In genomic region chr3:119809249-119810017, GRCh38 we compare ENCODE assay signal across 8 cellular contexts. TPM values are rescaled to one million over a fixed set of nuclear protein-coding genes. Genes with fewer than 3 reads are reported as not detected.
A peak's percentile ranks its signal among the peaks of the same experiment; 100 is the strongest.
DNase-seq lines count a peak whose midpoint lies in the region; ATAC-seq lines count a peak whose summit lies in the region.

No MANE protein-coding gene starts in this region.

- no peaks in the 10 kb centered on the region for H3K36me3 ChIP-seq in muscle layer of colon (ENCODE audit: insufficient read depth, low read length)

- DNase-seq in activated CD4-positive, alpha-beta T cell treated with anti-CD3 and anti-CD28 coated beads for 48 hours: peak; percentile 30
- no peak for DNase-seq in activated CD4-positive, alpha-beta T cell treated with anti-CD3 and anti-CD28 coated beads for 1 hour
- peak; percentile 17 for DNase-seq in activated naive CD8-positive, alpha-beta T cell treated with anti-CD3 and anti-CD28 coated beads for 36 hours
- DNase-seq in DMS114 treated with DMSO at 0.1 percent for 48 hours (lab: John Stamatoyannopoulos, UW; ENCODE audit: unreplicated experiment) (no peak), NCI-H2081 (lab: John Stamatoyannopoulos, UW) (no peak), NCI-H1930 (lab: John Stamatoyannopoulos, UW) (no peak)

- H3K27ac Mint-ChIP-seq in activated naive CD8-positive, alpha-beta T cell treated with anti-CD3 and anti-CD28 coated beads for 36 hours: peak overlapping the region; percentile 83

- H3K4me1 Mint-ChIP-seq in activated naive CD8-positive, alpha-beta T cell treated with anti-CD3 and anti-CD28 coated beads for 36 hours: peaks cover 6% of the 10 kb centered on the region

- no peaks in the 10 kb centered on the region for H3K27me3 ChIP-seq in muscle layer of colon (ENCODE audit: control insufficient read depth in 1 of 2, insufficient read depth in 2 of 2, low read length in 2 of 2)

- no peak overlapping the region for H3K9ac ChIP-seq in muscle layer of colon (ENCODE audit: low read length)

- H3K27me3 Mint-ChIP-seq in activated naive CD8-positive, alpha-beta T cell treated with anti-CD3 and anti-CD28 coated beads for 36 hours: no peaks in the 10 kb centered on the region

- no peaks in the 10 kb centered on the region for H3K9me3 Mint-ChIP-seq in activated naive CD8-positive, alpha-beta T cell treated with anti-CD3 and anti-CD28 coated beads for 36 hours

- peak overlapping the region; percentile 83 for H3K4me3 Mint-ChIP-seq in activated naive CD8-positive, alpha-beta T cell treated with anti-CD3 and anti-CD28 coated beads for 36 hours

- peak overlapping the region; percentile 56 to 62 for H3K4me3 ChIP-seq in muscle layer of colon (ENCODE audit: low read depth in 1 of 2, low read length in 2 of 2)

- H3K36me3 Mint-ChIP-seq in activated naive CD8-positive, alpha-beta T cell treated with anti-CD3 and anti-CD28 coated beads for 36 hours: no peaks in the 10 kb centered on the region

- H3K9me3 ChIP-seq in muscle layer of colon (ENCODE audit: low read length): no peaks in the 10 kb centered on the region

- H3K27ac ChIP-seq in muscle layer of colon (ENCODE audit: low read depth, low read length): no peak overlapping the region

- no peaks in the 10 kb centered on the region for H3K4me1 ChIP-seq in muscle layer of colon (ENCODE audit: insufficient read depth, low read length)

- ATAC-seq in HG02884 (IDR thresholded peaks at IDR 0.05; ENCODE audit: unreplicated experiment): peak; percentile 24

RNA-seq across cellular contexts. Expression of gene NR1I2, which starts 27.5 kb away (rescaled TPM):
- total RNA-seq in activated naive CD8-positive, alpha-beta T cell treated with anti-CD3 and anti-CD28 coated beads for 36 hours: 1 to 10 TPM; 1.2 to 1.4 TPM

Comparison
In these comparisons a context has a peak if more than half of its experiments do, and no peak if none do; other contexts are left out.
1. DNase-seq: peak in activated CD4-positive, alpha-beta T cell treated with anti-CD3 and anti-CD28 coated beads for 48 hours (single experiment) and activated naive CD8-positive, alpha-beta T cell treated with anti-CD3 and anti-CD28 coated beads for 36 hours (single experiment); none in activated CD4-positive, alpha-beta T cell treated with anti-CD3 and anti-CD28 coated beads for 1 hour (single experiment), DMS114 treated with DMSO at 0.1 percent for 48 hours (single experiment), NCI-H2081 (0 of 2) and NCI-H1930 (0 of 2).